In the genomic region with DNA sequence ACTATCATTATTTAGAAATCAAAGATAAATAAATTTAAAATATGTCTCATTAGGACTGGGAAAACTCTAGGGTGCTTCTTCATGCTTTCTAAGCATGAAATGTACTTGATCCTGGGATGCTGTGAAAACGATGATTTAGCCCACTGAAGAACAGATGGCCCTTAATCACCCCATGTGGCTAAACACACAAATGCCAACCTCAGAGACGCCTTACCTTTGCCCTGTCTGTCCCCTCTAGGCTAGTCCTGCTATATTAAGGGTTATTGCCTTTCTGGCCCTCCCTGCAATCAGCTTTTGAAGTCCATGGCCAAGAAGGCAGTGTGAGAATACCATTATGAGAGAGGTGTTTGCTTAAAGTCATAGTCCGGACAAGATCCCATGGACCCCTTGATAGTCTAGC, we compare ENCODE assay signal across 22 cellular contexts.
"Had no signal": no experiment of that assay in that cellular context is flagged by ENCODE, and none has a peak within 500 bp of the region (broad histone marks: within the 10 kb centered on the region; RNA-seq: fewer than 3 reads in every experiment).

No MANE protein-coding gene starts in this region.

- H3K36me3 ChIP-seq: brain microvascular endothelial cell, colonic mucosa, lower lobe of right lung, sigmoid colon, stomach, thoracic aorta, upper lobe of left lung had no signal

- H3K27ac ChIP-seq: brain microvascular endothelial cell, colonic mucosa, epithelial cell of prostate, lower lobe of right lung, sigmoid colon, stomach, thoracic aorta, upper lobe of left lung had no signal

- H3K4me3 Mint-ChIP-seq: activated CD4-positive, alpha-beta T cell treated with anti-CD3 and anti-CD28 coated beads, Interleukin-2, amount 10 ng/mL, durations not matched to agents 7 days and 5 days; activated naive CD4-positive, alpha-beta T cell treated with anti-CD3 and anti-CD28 coated beads, Interleukin-2, amount 10 ng/mL, durations not matched to agents 7 days and 5 days; activated naive CD8-positive, alpha-beta T cell treated with anti-CD3 and anti-CD28 coated beads, Interleukin-2, amount 50 U/mL, for 24 hours; activated T-cell treated with anti-CD3 and anti-CD28 coated beads, Interleukin-2, amount 50 U/mL, for 4 hours; endodermal cell; nephron progenitor cell; stimulated activated effector memory CD8-positive, alpha-beta T cell treated with anti-CD3 and anti-CD28 coated beads, Interleukin-12 subunit alpha, Interleukin-12 subunit beta, amount 100 ng/mL, for 72 hours had no signal

- ATAC-seq: activated naive CD8-positive, alpha-beta T cell treated with anti-CD3 and anti-CD28 coated beads, Interleukin-2, amount 50 U/mL, for 24 hours; activated T-cell treated with anti-CD3 and anti-CD28 coated beads, Interleukin-2, amount 50 U/mL, for 4 hours; lower lobe of right lung; stimulated activated effector memory CD8-positive, alpha-beta T cell treated with anti-CD3 and anti-CD28 coated beads, Interleukin-12 subunit alpha, Interleukin-12 subunit beta, amount 100 ng/mL, for 72 hours had no signal

- H3K36me3 Mint-ChIP-seq: activated naive CD4-positive, alpha-beta T cell treated with anti-CD3 and anti-CD28 coated beads, Interleukin-2, amount 10 ng/mL, durations not matched to agents 7 days and 5 days; stimulated activated effector memory CD8-positive, alpha-beta T cell treated with anti-CD3 and anti-CD28 coated beads, Interleukin-12 subunit alpha, Interleukin-12 subunit beta, amount 100 ng/mL, for 72 hours had no signal

- H3K27me3 Mint-ChIP-seq: activated CD4-positive, alpha-beta T cell treated with anti-CD3 and anti-CD28 coated beads, Interleukin-2, amount 10 ng/mL, durations not matched to agents 7 days and 5 days; activated naive CD4-positive, alpha-beta T cell treated with anti-CD3 and anti-CD28 coated beads, Interleukin-2, amount 10 ng/mL, durations not matched to agents 7 days and 5 days; activated naive CD8-positive, alpha-beta T cell treated with anti-CD3 and anti-CD28 coated beads, Interleukin-2, amount 50 U/mL, for 24 hours had no signal

- DNase-seq: activated CD4-positive, alpha-beta T cell treated with anti-CD3 and anti-CD28 coated beads, Interleukin-2, amount 10 ng/mL, durations not matched to agents 7 days and 5 days; activated CD8-positive, alpha-beta memory T cell treated with anti-CD3 and anti-CD28 coated beads, Interleukin-2, amount 50 U/mL, for 4 hours; activated naive CD4-positive, alpha-beta T cell treated with anti-CD3 and anti-CD28 coated beads, Interleukin-2, amount 10 ng/mL, durations not matched to agents 7 days and 5 days; activated naive CD8-positive, alpha-beta T cell treated with anti-CD3 and anti-CD28 coated beads, Interleukin-2, amount 50 U/mL, for 24 hours; activated T-cell treated with anti-CD3 and anti-CD28 coated beads, Interleukin-2, amount 50 U/mL, for 4 hours; aorta; brain microvascular endothelial cell; central memory CD4-positive, alpha-beta T cell; colonic mucosa; endodermal cell; lower lobe of right lung; nephron progenitor cell; nucleus accumbens; posterior cingulate gyrus; sigmoid colon; stimulated activated CD4-positive, alpha-beta T cell treated with anti-CD3 and anti-CD28 coated beads, Interleukin-4, amount 100 ng/mL, for 24 hours; stomach; T1000; upper lobe of left lung had no signal

- H3K4me1 Mint-ChIP-seq: activated CD4-positive, alpha-beta T cell treated with anti-CD3 and anti-CD28 coated beads, Interleukin-2, amount 10 ng/mL, durations not matched to agents 7 days and 5 days; activated naive CD4-positive, alpha-beta T cell treated with anti-CD3 and anti-CD28 coated beads, Interleukin-2, amount 10 ng/mL, durations not matched to agents 7 days and 5 days; activated naive CD8-positive, alpha-beta T cell treated with anti-CD3 and anti-CD28 coated beads, Interleukin-2, amount 50 U/mL, for 24 hours; stimulated activated effector memory CD8-positive, alpha-beta T cell treated with anti-CD3 and anti-CD28 coated beads, Interleukin-12 subunit alpha, Interleukin-12 subunit beta, amount 100 ng/mL, for 72 hours had no signal

- H3K4me3 ChIP-seq: colonic mucosa, lower lobe of right lung, sigmoid colon, stomach, thoracic aorta, upper lobe of left lung had no signal

- H3K9me3 ChIP-seq: colonic mucosa, lower lobe of right lung, sigmoid colon, stomach, thoracic aorta, upper lobe of left lung had no signal

- H3K4me1 ChIP-seq: colonic mucosa, lower lobe of right lung, sigmoid colon, stomach, upper lobe of left lung had no signal

- H3K27ac Mint-ChIP-seq: activated CD4-positive, alpha-beta T cell treated with anti-CD3 and anti-CD28 coated beads, Interleukin-2, amount 10 ng/mL, durations not matched to agents 7 days and 5 days; activated naive CD4-positive, alpha-beta T cell treated with anti-CD3 and anti-CD28 coated beads, Interleukin-2, amount 10 ng/mL, durations not matched to agents 7 days and 5 days; activated naive CD8-positive, alpha-beta T cell treated with anti-CD3 and anti-CD28 coated beads, Interleukin-2, amount 50 U/mL, for 24 hours; endodermal cell; nephron progenitor cell; stimulated activated effector memory CD8-positive, alpha-beta T cell treated with anti-CD3 and anti-CD28 coated beads, Interleukin-12 subunit alpha, Interleukin-12 subunit beta, amount 100 ng/mL, for 72 hours had no signal

- H3K27me3 ChIP-seq: brain microvascular endothelial cell, colonic mucosa, sigmoid colon, stomach, upper lobe of left lung had no signal
